Comparison of ENCODE assay signal across 10 cellular contexts in the genomic region with DNA sequence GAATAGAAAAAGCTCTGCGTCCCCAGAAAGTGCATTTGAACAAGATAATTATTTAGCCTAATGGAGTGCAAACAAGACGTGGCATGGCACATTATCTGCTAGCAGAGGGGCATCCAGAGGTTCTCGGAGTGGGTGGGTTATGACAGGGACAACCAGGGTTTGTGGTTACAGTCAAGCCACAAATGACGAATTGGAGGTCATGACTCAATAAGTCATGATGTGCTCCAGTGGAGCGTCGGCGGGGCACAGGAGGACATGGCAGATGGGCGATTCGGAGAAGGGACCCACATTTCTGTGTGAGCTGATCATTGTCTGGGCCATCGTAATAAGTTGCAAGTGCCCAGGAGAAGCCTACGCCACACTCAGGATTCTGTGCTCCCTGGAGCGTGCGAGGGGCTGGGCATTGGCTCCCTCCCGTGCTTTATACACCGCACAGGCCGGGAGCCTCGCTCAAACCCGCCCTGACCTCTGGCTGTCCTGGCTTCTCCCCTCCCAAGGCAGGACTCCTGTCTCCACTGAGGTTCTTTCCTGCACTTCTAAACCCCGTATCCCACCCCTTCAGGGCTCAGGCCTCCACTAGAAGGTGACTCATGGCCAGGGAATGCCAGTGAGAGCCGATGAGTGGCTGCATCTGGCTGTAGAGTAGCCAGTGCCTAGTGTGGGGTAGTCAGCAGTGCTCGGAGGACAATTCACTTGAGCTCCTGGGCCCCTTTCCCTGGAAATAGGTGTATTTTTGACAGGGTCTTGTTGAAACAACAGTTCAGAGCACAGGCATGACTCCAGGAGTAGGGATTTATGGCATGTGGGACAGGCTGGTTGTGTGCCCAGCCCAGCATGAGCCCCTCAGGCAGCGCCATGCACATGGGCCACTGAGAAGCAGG.
DNase-seq lines count a peak whose midpoint lies in the region; ATAC-seq and TF ChIP-seq lines count a peak whose summit lies in the region.
"Had no signal": no experiment of that assay in that cellular context is flagged by ENCODE, and none has a peak within 500 bp of the region (broad histone marks: within the 10 kb centered on the region; RNA-seq: fewer than 3 reads in every experiment).

No MANE protein-coding gene starts in this region.

- TF ChIP-seq CTCF in RWPE1 (conservative IDR thresholded peaks at IDR 0.05; ENCODE audit: low read depth) (no peak), foreskin keratinocyte (conservative IDR thresholded peaks at IDR 0.05) (no peak), GM20000 (IDR thresholded peaks at IDR 0.05; ENCODE audit: extremely low read depth, missing control alignments) (no peak)

- CTCF ChIA-PET in RWPE1 (lab: Yijun Ruan, JAX): interaction anchor here (0.6 to 1.9 kb wide), 2 partner anchors 269 to 343 kb away, joined by 5 to 6 read pairs; no protein-coding TSS in a partner anchor

- no peaks in the 10 kb centered on the region for H3K4me1 ChIP-seq in foreskin keratinocyte

- DNase-seq in NCI-H748 (lab: John Stamatoyannopoulos, UW; ENCODE audit: unreplicated experiment) (peak; percentile 5), NCI-H748 treated with DMSO at 0.1 percent for 48 hours (lab: John Stamatoyannopoulos, UW) (no peak), RWPE1 (ENCODE audit: low spot score) (peak; percentile 79), foreskin keratinocyte (peak in 1 of 2 donors; percentile 78), GM20000 (ENCODE audit: low spot score) (no peak)
- DNase-seq in stimulated activated CD8-positive, alpha-beta memory T cell treated with anti-CD3 and anti-CD28 coated beads, Interleukin-4, amount 100 ng/mL, for 48 hours: peak; percentile 42
- no peak for DNase-seq in activated CD8-positive, alpha-beta memory T cell treated with anti-CD3 and anti-CD28 coated beads, Interleukin-2, amount 50 U/mL, for 4 hours
- no peak for DNase-seq in effector CD4-positive, alpha-beta T cell
- DNase-seq: NCI-H526 had no signal

- POLR2A ChIA-PET in RWPE1 (lab: Yijun Ruan, JAX; ENCODE audit: low non-redundant PET): no interaction called here

- H3K27ac ChIP-seq in RWPE1: peak overlapping the region; percentile 37
- no peak overlapping the region for H3K27ac ChIP-seq in foreskin keratinocyte

- no peaks in the 10 kb centered on the region for H3K27me3 ChIP-seq in foreskin keratinocyte
- H3K27me3 ChIP-seq: neutrophil had no signal

- ATAC-seq in foreskin keratinocyte: peak; percentile 86

Comparison
In these comparisons a context has a peak if more than half of its experiments do, and no peak if none do; other contexts are left out.
1. DNase-seq: peak in NCI-H748 (single experiment), RWPE1 (single experiment) and stimulated activated CD8-positive, alpha-beta memory T cell treated with anti-CD3 and anti-CD28 coated beads, Interleukin-4, amount 100 ng/mL, for 48 hours (single experiment); none in NCI-H748 treated with DMSO at 0.1 percent for 48 hours (single experiment), activated CD8-positive, alpha-beta memory T cell treated with anti-CD3 and anti-CD28 coated beads, Interleukin-2, amount 50 U/mL, for 4 hours (single experiment), GM20000 (single experiment) and effector CD4-positive, alpha-beta T cell (single experiment).